ENCODE assay signal across 15 cellular contexts in genomic region chr2:175436076-175436475, GRCh38.
DNase-seq lines count a peak whose midpoint lies in the region; ATAC-seq and TF ChIP-seq lines count a peak whose summit lies in the region.
"Had no signal": no experiment of that assay in that cellular context is flagged by ENCODE, and none has a peak within 500 bp of the region (broad histone marks: within the 10 kb centered on the region; RNA-seq: fewer than 3 reads in every experiment).

No MANE protein-coding gene starts in this region.

- no peak overlapping the region for H3K18ac ChIP-seq in trophoblast cell (ENCODE audit: low read length)

- H4K20me1 ChIP-seq in mammary epithelial cell (ENCODE audit: insufficient read depth, low read length) = no peaks in the 10 kb centered on the region

- peaks cover 3% of the 10 kb centered on the region for H3K79me1 ChIP-seq in trophoblast cell (ENCODE audit: low read length)

- no peak for TF ChIP-seq EP300 in esophagus muscularis mucosa (IDR thresholded peaks at IDR 0.05)

- H3K4me1 ChIP-seq in heart left ventricle = no peaks in the 10 kb centered on the region
- no peaks in the 10 kb centered on the region for H3K4me1 ChIP-seq in mammary epithelial cell (ENCODE audit: insufficient read depth, low read length)
- no peaks in the 10 kb centered on the region for H3K4me1 ChIP-seq in esophagus muscularis mucosa
- peaks cover 3 to 4% of the 10 kb centered on the region in 2 experiments for H3K4me1 ChIP-seq in trophoblast cell (ENCODE audit: control insufficient read depth in 1 of 2, insufficient read depth in 2 of 2, low read length in 2 of 2)
- H3K4me1 ChIP-seq: Caco-2 had no signal

- H3K4me2 ChIP-seq in mammary epithelial cell (ENCODE audit: insufficient read depth, low read depth, low read length) (no peak overlapping the region), trophoblast cell (ENCODE audit: low read length) (no peak overlapping the region)

- no peak overlapping the region for H2BK120ac ChIP-seq in trophoblast cell (ENCODE audit: insufficient read depth, low read length, poor library complexity)

- H3K23ac ChIP-seq in trophoblast cell (ENCODE audit: low read length) = no peak overlapping the region

- H4K12ac ChIP-seq in trophoblast cell (ENCODE audit: low read depth, low read length) = no peak overlapping the region

- H3K9ac ChIP-seq in mammary epithelial cell (ENCODE audit: insufficient read depth, low read length) = no peak overlapping the region
- no peak overlapping the region for H3K9ac ChIP-seq in trophoblast cell (ENCODE audit: low read length)

- no peak for DNase-seq in left ventricle myocardium superior
- DNase-seq in heart left ventricle = no peak
- DNase-seq in mammary epithelial cell = peak; percentile 34
- peak; percentile 86 for DNase-seq in esophagus muscularis mucosa (ENCODE audit: extremely low spot score)
- peak; percentile 33 to 40 for DNase-seq in trophoblast cell
- DNase-seq in kidney tubule cell (ENCODE audit: low spot score) = no peak
- DNase-seq in substantia nigra (lab: John Stamatoyannopoulos, UW) = no peak
- DNase-seq: ACHN; Caco-2; CD4-positive, alpha-beta T cell; DMS79 treated with DMSO at 0.1 percent for 48 hours; GF-D8; H9 had no signal

- H3K27ac ChIP-seq in heart left ventricle (no peak overlapping the region), mammary epithelial cell (ENCODE audit: insufficient read depth, low read depth, low read length) (no peak overlapping the region), esophagus muscularis mucosa (replicated peaks in 1 of 4) (no peak overlapping the region), trophoblast cell (ENCODE audit: low read depth, low read length) (no peak overlapping the region), substantia nigra (ENCODE audit: low read depth, low read length, poor library complexity, severe bottlenecking) (no peak overlapping the region)
- H3K27ac ChIP-seq: C4-2B had no signal

- WGBS in heart left ventricle, 4 donors = 88 to 100% (median 92%) methylated on average over 2 of the region's 2 CpGs
- WGBS in mammary epithelial cell (ENCODE audit: low coverage, missing lambda C conversion rate) = 55% methylated on average over 2 of the region's 2 CpGs
- 95% methylated on average over 2 of the region's 2 CpGs for WGBS in esophagus muscularis mucosa
- WGBS in trophoblast cell (ENCODE audit: extremely low coverage, insufficient coverage, insufficient read length) = no CpG with 5 or more reads among the region's 2 CpGs

- no peak overlapping the region for H2AK5ac ChIP-seq in trophoblast cell (ENCODE audit: low read length)

- H3K4me3 ChIP-seq in heart left ventricle (no peak overlapping the region), mammary epithelial cell (replicated peaks in 1 of 3; ENCODE audit: insufficient read depth in 1 of 3, low read depth in 2 of 3, low read length in 3 of 3) (no peak overlapping the region), esophagus muscularis mucosa (no peak overlapping the region), trophoblast cell (ENCODE audit: low read depth, low read length) (no peak overlapping the region)

- CTCF ChIA-PET in mammary epithelial cell (lab: Charles Lee; ENCODE audit: low non-redundant PET) = no interaction called here

- in situ Hi-C loops in mammary epithelial cell (cut with MboI; ENCODE audit: low sequenced_read_pairs in 2 of 2) = no loop called here

- dilution Hi-C loops in mammary epithelial cell (cut with HindIII; ENCODE audit: low sequenced_read_pairs) = no loop called here

- no peaks in the 10 kb centered on the region for H3K79me2 ChIP-seq in mammary epithelial cell (ENCODE audit: insufficient read depth, low read length)
- H3K79me2 ChIP-seq in trophoblast cell (ENCODE audit: control insufficient read depth, insufficient read depth, low read length, poor library complexity) = no peaks in the 10 kb centered on the region

- ATAC-seq in left ventricle myocardium superior (peak; percentile 30), heart left ventricle (no peak), HG03280 (IDR thresholded peaks at IDR 0.05; ENCODE audit: unreplicated experiment) (no peak)

- peaks cover 0 to 19% (median 0%) of the 10 kb centered on the region in 9 donors for H3K27me3 ChIP-seq in heart left ventricle
- H3K27me3 ChIP-seq in mammary epithelial cell (ENCODE audit: insufficient read depth, low read length) = no peaks in the 10 kb centered on the region
- no peaks in the 10 kb centered on the region for H3K27me3 ChIP-seq in esophagus muscularis mucosa
- no peaks in the 10 kb centered on the region for H3K27me3 ChIP-seq in trophoblast cell (ENCODE audit: insufficient read depth, low read length)

- intact Hi-C loops in left ventricle myocardium superior (cut with micrococcal nuclease) = no loop called here
- intact Hi-C loops in heart left ventricle (cut with DNase I) = no loop called here
- intact Hi-C loops in mammary epithelial cell (cut with micrococcal nuclease) = no loop called here
- intact Hi-C loops in esophagus muscularis mucosa (cut with DNase I) = no loop called here

- no peak overlapping the region for H3K14ac ChIP-seq in trophoblast cell (ENCODE audit: low read length)

- H4K8ac ChIP-seq in trophoblast cell (ENCODE audit: low read depth, low read length) = no peak overlapping the region

- TF ChIP-seq CTCF in heart left ventricle (IDR thresholded peaks at IDR 0.05) = no peak
- TF ChIP-seq CTCF in mammary epithelial cell (conservative IDR thresholded peaks at IDR 0.05 in 1 of 2, IDR thresholded peaks at IDR 0.05 in 1 of 2; ENCODE audit: extremely low read depth in 1 of 2, insufficient read depth in 1 of 2, low read depth in 1 of 2, low read length in 2 of 2) = no peak
- no peak for TF ChIP-seq CTCF in esophagus muscularis mucosa (IDR thresholded peaks at IDR 0.05)

- no TSS peak for BruUV-seq in mammary epithelial cell (replicated peaks; lab: Mats Ljungman, UMichigan)

- no peak overlapping the region for H4K91ac ChIP-seq in trophoblast cell (ENCODE audit: low read depth, low read length)

- H2AFZ ChIP-seq in mammary epithelial cell (ENCODE audit: low read depth, low read length) (no peak overlapping the region), trophoblast cell (ENCODE audit: insufficient read depth, low read length, poor library complexity) (no peak overlapping the region)

- H2BK5ac ChIP-seq in trophoblast cell (ENCODE audit: low read depth, low read length, poor library complexity) = no peak overlapping the region

- H2BK12ac ChIP-seq in trophoblast cell (ENCODE audit: low read length) = no peak overlapping the region

- H3K4ac ChIP-seq in trophoblast cell (ENCODE audit: low read depth, low read length) = no peak overlapping the region

- no peaks in the 10 kb centered on the region for H3K36me3 ChIP-seq in heart left ventricle
- H3K36me3 ChIP-seq in mammary epithelial cell (ENCODE audit: insufficient read depth, low read length) = no peaks in the 10 kb centered on the region
- H3K36me3 ChIP-seq in esophagus muscularis mucosa = no peaks in the 10 kb centered on the region
- no peaks in the 10 kb centered on the region for H3K36me3 ChIP-seq in trophoblast cell (ENCODE audit: control insufficient read depth in 1 of 2, insufficient read depth in 2 of 2, low read length in 2 of 2)

- TF ChIP-seq POLR2A in heart left ventricle (IDR thresholded peaks at IDR 0.05) (no peak), esophagus muscularis mucosa (IDR thresholded peaks at IDR 0.05; ENCODE audit: low read depth) (no peak)

- H3K9me3 ChIP-seq in heart left ventricle (no peaks in the 10 kb centered on the region), mammary epithelial cell (replicated peaks; ENCODE audit: insufficient read depth, low read length) (no peaks in the 10 kb centered on the region), esophagus muscularis mucosa (no peaks in the 10 kb centered on the region), trophoblast cell (ENCODE audit: insufficient read depth, low read depth, low read length) (no peaks in the 10 kb centered on the region)
- H3K9me3 ChIP-seq: Caco-2 had no signal

Comparison
In these comparisons a context has a peak if more than half of its experiments do, and no peak if none do; other contexts are left out.
1. DNase-seq: peak in mammary epithelial cell (single experiment), esophagus muscularis mucosa (single experiment) and trophoblast cell (2 of 2); none in left ventricle myocardium superior (single experiment), heart left ventricle (0 of 5), kidney tubule cell (single experiment) and substantia nigra (0 of 49).